Comparison of ENCODE assay signal across 9 cellular contexts in genomic region chr7:122219253-122219865, GRCh38.
A peak's percentile ranks its signal among the peaks of the same experiment; 100 is the strongest.
DNase-seq lines count a peak whose midpoint lies in the region; ATAC-seq and TF ChIP-seq lines count a peak whose summit lies in the region.
"Had no signal": no experiment of that assay in that cellular context is flagged by ENCODE, and none has a peak within 500 bp of the region (broad histone marks: within the 10 kb centered on the region; RNA-seq: fewer than 3 reads in every experiment).

No MANE protein-coding gene starts in this region.

- TF ChIP-seq EP300 in neural cell (conservative IDR thresholded peaks at IDR 0.05; ENCODE audit: poor library complexity, severe bottlenecking) = no peak

- no peaks in the 10 kb centered on the region for H3K9me3 ChIP-seq in neural cell (ENCODE audit: low read length)

- H3K27me3 ChIP-seq in neural cell (ENCODE audit: insufficient read depth, low read depth, low read length) = no peaks in the 10 kb centered on the region

- TF ChIP-seq CTCF in NB4 (IDR thresholded peaks at IDR 0.05; ENCODE audit: low read depth, low read length) (peak; percentile 48), cardiac fibroblast (IDR thresholded peaks at IDR 0.05; ENCODE audit: low read depth, low read length) (peak; percentile 60), neural cell (IDR thresholded peaks at IDR 0.05; ENCODE audit: poor library complexity, severe bottlenecking) (peak; percentile 89)

- no peak overlapping the region for H2AFZ ChIP-seq in neural cell (ENCODE audit: low read depth, low read length)

- H3K36me3 Mint-ChIP-seq in activated T-helper 1 cell treated with anti-CD3 and anti-CD28 coated beads, Interleukin-12 subunit alpha, Interleukin-12 subunit beta, Interleukin-2, Interleukin-4 antibody, amounts not matched to agents 30 ng/mL and 10 ng/mL and 1 ng/mL, durations not matched to agents 14 hours and 24 hours and 36 hours (ENCODE audit: low read depth) = no peaks in the 10 kb centered on the region
- H3K36me3 Mint-ChIP-seq: activated naive CD8-positive, alpha-beta T cell had no signal

- no peaks in the 10 kb centered on the region for H3K9me3 Mint-ChIP-seq in activated T-helper 1 cell treated with anti-CD3 and anti-CD28 coated beads, Interleukin-12 subunit alpha, Interleukin-12 subunit beta, Interleukin-2, Interleukin-4 antibody, amounts not matched to agents 30 ng/mL and 10 ng/mL and 1 ng/mL, durations not matched to agents 14 hours and 24 hours and 36 hours

- no peak overlapping the region for H3K4me2 ChIP-seq in neural cell (ENCODE audit: low read length)

- H3K4me3 ChIP-seq in NB4 (ENCODE audit: low read depth, low read length) (no peak overlapping the region), cardiac fibroblast (replicated peaks in 1 of 2; ENCODE audit: low read depth in 2 of 2, low read length in 2 of 2) (no peak overlapping the region), neural cell (ENCODE audit: low read length) (no peak overlapping the region)

- no peaks in the 10 kb centered on the region for H3F3A ChIP-seq in neural cell (ENCODE audit: insufficient read depth, low read length, poor library complexity, severe bottlenecking)

- H3K4me3 Mint-ChIP-seq in activated T-helper 1 cell treated with anti-CD3 and anti-CD28 coated beads, Interleukin-12 subunit alpha, Interleukin-12 subunit beta, Interleukin-2, Interleukin-4 antibody, amounts not matched to agents 30 ng/mL and 10 ng/mL and 1 ng/mL, durations not matched to agents 14 hours and 24 hours and 36 hours = no peak overlapping the region
- H3K4me3 Mint-ChIP-seq: activated naive CD8-positive, alpha-beta T cell had no signal

- H3K36me3 ChIP-seq in neural cell (ENCODE audit: insufficient read depth, low read length) = no peaks in the 10 kb centered on the region

- H3K27ac Mint-ChIP-seq in activated T-helper 1 cell treated with anti-CD3 and anti-CD28 coated beads, Interleukin-12 subunit alpha, Interleukin-12 subunit beta, Interleukin-2, Interleukin-4 antibody, amounts not matched to agents 30 ng/mL and 10 ng/mL and 1 ng/mL, durations not matched to agents 14 hours and 24 hours and 36 hours = no peak overlapping the region
- H3K27ac Mint-ChIP-seq: activated naive CD8-positive, alpha-beta T cell had no signal

- TF ChIP-seq POLR2A in NB4 (IDR thresholded peaks at IDR 0.05; ENCODE audit: extremely low read depth, insufficient read length) = no peak

- intact Hi-C loops in activated T-helper 1 cell treated with anti-CD3 and anti-CD28 coated beads, Interleukin-12 subunit alpha, Interleukin-12 subunit beta, Interleukin-2, Interleukin-4 antibody, amounts not matched to agents 30 ng/mL and 10 ng/mL and 1 ng/mL, durations not matched to agents 14 hours and 24 hours and 36 hours (cut with micrococcal nuclease) = loop anchor here (1.0 to 5.0 kb wide), 2 partner anchors 310 to 938 kb away; no protein-coding TSS in a partner anchor

- peak; percentile 44 for DNase-seq in NCI-H82 (lab: John Stamatoyannopoulos, UW)
- DNase-seq in NCI-H82 treated with DMSO at 0.1 percent for 48 hours (lab: John Stamatoyannopoulos, UW; ENCODE audit: unreplicated experiment) = no peak
- peak; percentile 35 for DNase-seq in NB4 (ENCODE audit: low read depth)
- DNase-seq in cardiac fibroblast (ENCODE audit: low read depth in 2 of 2) = peak; percentile 39 to 57
- no peak for DNase-seq in activated T-cell treated with anti-CD3 and anti-CD28 coated beads, Interleukin-2, amount 50 U/mL, for 1 hour
- DNase-seq in activated T-helper 1 cell treated with anti-CD3 and anti-CD28 coated beads, Interleukin-12 subunit alpha, Interleukin-12 subunit beta, Interleukin-2, Interleukin-4 antibody, amounts not matched to agents 30 ng/mL and 10 ng/mL and 1 ng/mL, durations not matched to agents 14 hours and 24 hours and 36 hours (ENCODE audit: low spot score) = no peak

- no peak for ATAC-seq in GM18873 (IDR thresholded peaks at IDR 0.05; ENCODE audit: low FRiP score, unreplicated experiment)

- no peaks in the 10 kb centered on the region for H3K27me3 Mint-ChIP-seq in activated T-helper 1 cell treated with anti-CD3 and anti-CD28 coated beads, Interleukin-12 subunit alpha, Interleukin-12 subunit beta, Interleukin-2, Interleukin-4 antibody, amounts not matched to agents 30 ng/mL and 10 ng/mL and 1 ng/mL, durations not matched to agents 14 hours and 24 hours and 36 hours (ENCODE audit: insufficient read depth)
- H3K27me3 Mint-ChIP-seq: activated naive CD8-positive, alpha-beta T cell had no signal

- TF ChIP-seq RAD21 in neural cell (conservative IDR thresholded peaks at IDR 0.05) = peak; percentile 92

- H3K4me1 Mint-ChIP-seq in activated T-helper 1 cell treated with anti-CD3 and anti-CD28 coated beads, Interleukin-12 subunit alpha, Interleukin-12 subunit beta, Interleukin-2, Interleukin-4 antibody, amounts not matched to agents 30 ng/mL and 10 ng/mL and 1 ng/mL, durations not matched to agents 14 hours and 24 hours and 36 hours (ENCODE audit: low read depth) = no peaks in the 10 kb centered on the region

- H4K20me1 ChIP-seq in neural cell (ENCODE audit: insufficient read depth) = no peaks in the 10 kb centered on the region

- no peaks in the 10 kb centered on the region for H3K9me2 ChIP-seq in neural cell (ENCODE audit: insufficient read depth, low read length)

- H3K9ac ChIP-seq in neural cell (ENCODE audit: low read length) = no peak overlapping the region

- H3K79me2 ChIP-seq in neural cell (replicated peaks; ENCODE audit: insufficient read depth, low read length) = no peaks in the 10 kb centered on the region

- no peak overlapping the region for H3K27ac ChIP-seq in neural cell (ENCODE audit: low read length)

TF ChIP-seq in neural cell, 6 proteins besides CTCF, POLR2A, EP300 and RAD21:
- TF ChIP-seq SMC3 (conservative IDR thresholded peaks at IDR 0.05; ENCODE audit: poor library complexity) (peak; percentile 94), EZH2 (IDR thresholded peaks at IDR 0.05; ENCODE audit: borderline replicate concordance, insufficient read depth, low read length, poor library complexity, severe bottlenecking) (no peak)

Comparison
In these comparisons a context has a peak if more than half of its experiments do, and no peak if none do; other contexts are left out.
1. DNase-seq: peak in NCI-H82 (single experiment), NB4 (single experiment) and cardiac fibroblast (2 of 2); none in NCI-H82 treated with DMSO at 0.1 percent for 48 hours (single experiment), activated T-cell treated with anti-CD3 and anti-CD28 coated beads, Interleukin-2, amount 50 U/mL, for 1 hour (single experiment) and activated T-helper 1 cell treated with anti-CD3 and anti-CD28 coated beads, Interleukin-12 subunit alpha, Interleukin-12 subunit beta, Interleukin-2, Interleukin-4 antibody, amounts not matched to agents 30 ng/mL and 10 ng/mL and 1 ng/mL, durations not matched to agents 14 hours and 24 hours and 36 hours (single experiment).
2. Peak in every context shown above with its lines, with median percentiles within 50 percentile points of each other: CTCF ChIP-seq.